ENCODE assay signal across 13 cellular contexts in the genomic region with DNA sequence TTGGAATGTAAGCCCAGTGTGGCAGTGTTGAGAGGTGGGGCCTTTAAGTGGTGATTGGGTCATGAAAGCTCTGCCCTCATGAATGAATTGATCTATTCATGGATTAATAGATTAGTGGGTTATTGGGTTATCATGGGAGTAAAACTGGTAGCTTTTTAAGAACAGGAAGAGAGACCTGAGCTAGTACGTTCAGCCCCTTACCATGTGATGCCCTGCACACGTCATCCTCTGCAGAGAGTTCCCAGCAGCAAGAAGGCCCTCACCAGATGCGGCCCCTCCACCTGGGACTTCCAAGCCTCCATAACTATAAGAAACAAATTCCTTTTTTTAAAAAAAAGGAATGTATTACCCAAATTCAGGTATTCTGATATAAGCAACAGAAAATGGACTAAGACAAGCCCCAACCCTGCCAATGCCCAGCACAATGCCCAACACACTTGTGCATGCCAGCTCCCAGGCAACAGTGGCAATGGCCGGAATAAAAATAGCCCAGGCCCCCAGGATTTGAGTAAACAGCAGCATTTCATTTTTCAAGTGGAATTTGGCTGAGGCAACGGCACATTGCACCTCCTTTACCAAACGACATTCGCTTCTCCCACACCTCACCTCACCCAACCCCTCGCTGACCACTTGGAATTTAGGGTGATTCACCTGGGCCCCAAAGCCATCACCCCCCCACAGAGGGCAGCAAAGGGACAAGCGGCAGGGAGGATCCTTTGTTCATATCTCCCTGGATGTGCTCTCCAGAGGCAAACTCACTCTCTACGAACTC.
DNase-seq lines count a peak whose midpoint lies in the region; TF ChIP-seq lines count a peak whose summit lies in the region.
"Had no signal": no experiment of that assay in that cellular context is flagged by ENCODE, and none has a peak within 500 bp of the region (broad histone marks: within the 10 kb centered on the region; RNA-seq: fewer than 3 reads in every experiment).

No MANE protein-coding gene starts in this region.

- no peaks in the 10 kb centered on the region for H3K27me3 ChIP-seq in layer of hippocampus (ENCODE audit: control insufficient read depth, insufficient read depth, low read length)
- H3K27me3 ChIP-seq in stomach, result no peaks in the 10 kb centered on the region
- no peaks in the 10 kb centered on the region for H3K27me3 ChIP-seq in MM.1S (replicated peaks; ENCODE audit: insufficient read depth, low read length)
- H3K27me3 ChIP-seq: cardiac muscle cell had no signal

- TF ChIP-seq EP300 in stomach (IDR thresholded peaks at IDR 0.05), result no peak

- H3K27ac ChIP-seq in cingulate gyrus (ENCODE audit: low read depth, low read length) (peak overlapping the region; percentile 7), layer of hippocampus (ENCODE audit: low read depth, low read length) (peak overlapping the region; percentile 38), stomach (peak overlapping the region; percentile 26 to 87 (median 71)), MM.1S (ENCODE audit: low read length) (no peak overlapping the region)
- H3K27ac ChIP-seq: cardiac muscle cell had no signal

- H3K4me2 ChIP-seq in MM.1S (ENCODE audit: low read depth, low read length), result no peak overlapping the region

- WGBS in stomach, 5 donors, result 41 to 65% (median 52%) methylated on average over 10 of the region's 10 CpGs

- intact Hi-C loops in stomach (cut with DNase I; ENCODE audit: low total_unique reads), result no loop called here

- H4K20me1 ChIP-seq in MM.1S (ENCODE audit: insufficient read depth, low read length), result no peaks in the 10 kb centered on the region

- TF ChIP-seq CTCF in stomach (IDR thresholded peaks at IDR 0.05) (no peak), MM.1S (IDR thresholded peaks at IDR 0.05; ENCODE audit: low read length) (no peak)

- in situ Hi-C loops in KBM-7 (cut with MboI; ENCODE audit: low pct_unique_long_range_greater_than_20kb, low sequenced_read_pairs), result no loop called here

- TF ChIP-seq POLR2A in stomach (IDR thresholded peaks at IDR 0.05), result no peak

- H3K79me2 ChIP-seq in MM.1S (ENCODE audit: low read length), result no peaks in the 10 kb centered on the region

- no peak overlapping the region for H3K9ac ChIP-seq in MM.1S (ENCODE audit: low read length)

- no peak overlapping the region for H2AFZ ChIP-seq in MM.1S (ENCODE audit: low read length)

- H3K36me3 ChIP-seq in stomach, result no peaks in the 10 kb centered on the region
- H3K36me3 ChIP-seq in MM.1S (replicated peaks; ENCODE audit: insufficient read depth, low read length), result no peaks in the 10 kb centered on the region
- H3K36me3 ChIP-seq: cardiac muscle cell had no signal

- H3F3A ChIP-seq in MM.1S (ENCODE audit: insufficient read depth, low read length), result no peaks in the 10 kb centered on the region

- no peaks in the 10 kb centered on the region for H3K9me2 ChIP-seq in MM.1S (replicated peaks; ENCODE audit: insufficient read depth, low read length)

- no peak overlapping the region for H3K4me3 ChIP-seq in stomach
- no peak overlapping the region for H3K4me3 ChIP-seq in MM.1S (ENCODE audit: low read length)
- H3K4me3 ChIP-seq: cardiac muscle cell had no signal

- H3K4me1 ChIP-seq in stomach (peaks cover 37 to 74% (median 54%) of the 10 kb centered on the region in 4 donors), MM.1S (ENCODE audit: low read length) (no peaks in the 10 kb centered on the region)

- peak; percentile 66 for DNase-seq in NCI-H1092 treated with DMSO at 0.1 percent for 48 hours (lab: John Stamatoyannopoulos, UW)
- DNase-seq in stomach, result peak; percentile 21
- DNase-seq in KBM-7, result no peak
- DNase-seq in MM.1S, result no peak
- no peak for DNase-seq in GF-D8 (lab: John Stamatoyannopoulos, UW)
- DNase-seq in NCI-H2107 (lab: John Stamatoyannopoulos, UW), result no peak
- DNase-seq: activated CD8-positive, alpha-beta memory T cell treated with anti-CD3 and anti-CD28 coated beads, Interleukin-2, amount 10 ng/mL, durations not matched to agents 7 days and 5 days; DMS 273 treated with DMSO at 0.1 percent for 48 hours; NCI-H187 treated with DMSO at 0.1 percent for 48 hours; T1000 had no signal

- H3K9me3 ChIP-seq in stomach (no peaks in the 10 kb centered on the region), MM.1S (replicated peaks; ENCODE audit: insufficient read depth, low read length) (no peaks in the 10 kb centered on the region)

Comparison
In these comparisons a context has a peak if more than half of its experiments do, and no peak if none do; other contexts are left out.
1. DNase-seq: peak in NCI-H1092 treated with DMSO at 0.1 percent for 48 hours (single experiment) and stomach (single experiment); none in KBM-7 (single experiment), MM.1S (single experiment), GF-D8 (single experiment) and NCI-H2107 (single experiment).